In genomic region chr9:136578620-136578914, GRCh38 we compare ENCODE assay signal across 2 cellular contexts.
TF ChIP-seq lines count a peak whose summit lies in the region.

No MANE protein-coding gene starts in this region.

TF ChIP-seq in A549, 52 proteins besides CTCF, POLR2A, EP300 and RAD21:
- TF ChIP-seq MYC (IDR thresholded peaks at IDR 0.05; ENCODE audit: borderline replicate concordance, low read length) (no peak), CHD4 (IDR thresholded peaks at IDR 0.05; ENCODE audit: borderline replicate concordance) (no peak), FOXS1 (CRISPR knock-in tag; IDR thresholded peaks at IDR 0.05) (no peak), ELK1 (IDR thresholded peaks at IDR 0.05; ENCODE audit: low read depth, low read length) (no peak), TP53 (CRISPR knock-in tag; IDR thresholded peaks at IDR 0.05) (no peak), KDM1A (IDR thresholded peaks at IDR 0.05; ENCODE audit: low read depth) (no peak), ZNF302 (CRISPR knock-in tag; IDR thresholded peaks at IDR 0.05) (no peak), ZSCAN20 (CRISPR knock-in tag; IDR thresholded peaks at IDR 0.05) (no peak), HMGXB4 (CRISPR knock-in tag; IDR thresholded peaks at IDR 0.05; ENCODE audit: borderline replicate concordance) (no peak), CHD2 (IDR thresholded peaks at IDR 0.05; ENCODE audit: low read length, partially characterized antibody) (no peak), E2F6 (IDR thresholded peaks at IDR 0.05; ENCODE audit: borderline replicate concordance, low read depth) (no peak), MAZ (IDR thresholded peaks at IDR 0.05; ENCODE audit: borderline replicate concordance, low read depth, low read length) (no peak), PHF8 (IDR thresholded peaks at IDR 0.05; ENCODE audit: borderline replicate concordance, low read depth) (no peak), TFCP2L1 (CRISPR knock-in tag; IDR thresholded peaks at IDR 0.05) (no peak), NFE2L2 (conservative IDR thresholded peaks at IDR 0.05; ENCODE audit: low read length) (no peak), SMC3 (IDR thresholded peaks at IDR 0.05) (no peak), REST (IDR thresholded peaks at IDR 0.05) (no peak), RCOR1 (IDR thresholded peaks at IDR 0.05; ENCODE audit: low read depth, low read length) (no peak), ESRRA (IDR thresholded peaks at IDR 0.05; ENCODE audit: borderline replicate concordance, low read length) (no peak), PBX3 (IDR thresholded peaks at IDR 0.05) (no peak)

TF ChIP-seq in K562, 482 proteins besides CTCF, POLR2A, EP300 and RAD21:
- TF ChIP-seq CGGBP1 (CRISPR knock-in tag; IDR thresholded peaks at IDR 0.05) (no peak), RB1 (IDR thresholded peaks at IDR 0.05; ENCODE audit: low read depth) (0 out of 2 replicates have a peak, but pooled peaks have one; percentile 19), ZNF263 (CRISPR knock-in tag; IDR thresholded peaks at IDR 0.05; ENCODE audit: borderline replicate concordance) (peak; percentile 86), PRDM10 (IDR thresholded peaks at IDR 0.05; ENCODE audit: partially characterized antibody) (peak; percentile 54)
